In genomic region chr11:132119573-132119972, GRCh38 we compare ENCODE assay signal across 26 cellular contexts.
"Had no signal": no experiment of that assay in that cellular context is flagged by ENCODE, and none has a peak within 500 bp of the region (broad histone marks: within the 10 kb centered on the region; RNA-seq: fewer than 3 reads in every experiment).

No MANE protein-coding gene starts in this region.

- DNase-seq: activated CD4-positive, alpha-beta T cell treated with anti-CD3 and anti-CD28 coated beads for 48 hours; activated CD4-positive, alpha-beta T cell treated with anti-CD3 and anti-CD28 coated beads, Interleukin-2, amount 50 U/mL, for 4 hours; activated CD4-positive, CD25-positive, alpha-beta regulatory T cell treated with anti-CD3 and anti-CD28 coated beads, Interleukin-2, amount 50 U/mL, for 72 hours; activated CD8-positive, alpha-beta memory T cell treated with anti-CD3 and anti-CD28 coated beads, Interleukin-2, amount 50 U/mL, for 48 hours; activated CD8-positive, alpha-beta T cell treated with anti-CD3 and anti-CD28 coated beads, Interleukin-2, amount 10 ng/mL, durations not matched to agents 7 days and 5 days; activated effector memory CD4-positive, alpha-beta T cell treated with Interleukin-2 at 50 U/mL for 16 hours; activated naive CD4-positive, alpha-beta T cell; activated T-cell treated with anti-CD3 and anti-CD28 coated beads, Interleukin-2, amount 50 U/mL, for 1 hour; aorta; central memory CD4-positive, alpha-beta T cell; NCI-H1105; NCI-H1694; NCI-H2029; NCI-H2107; NCI-H446 treated with DMSO at 0.1 percent for 48 hours; NCI-H524 treated with DMSO at 0.1 percent for 48 hours; NCI-H774; PC-3; SIG-M5; T-helper 17 cell; T-helper 9 cell had no signal

- H3K27ac Mint-ChIP-seq: activated CD8-positive, alpha-beta T cell treated with anti-CD3 and anti-CD28 coated beads, Interleukin-2, amount 10 ng/mL, durations not matched to agents 7 days and 5 days; activated naive CD4-positive, alpha-beta T cell treated with anti-CD3 and anti-CD28 coated beads, Interleukin-2, amount 50 U/mL, for 24 hours; activated T-helper 1 cell treated with anti-CD3 and anti-CD28 coated beads, Interleukin-12 subunit alpha, Interleukin-12 subunit beta, Interleukin-2, Interleukin-4 antibody, amounts not matched to agents 30 ng/mL and 10 ng/mL and 1 ng/mL, durations not matched to agents 14 hours and 24 hours and 36 hours; T-helper 17 cell; WTC11 had no signal

- H3K4me1 ChIP-seq: breast epithelium had no signal

- H3K4me1 Mint-ChIP-seq: activated naive CD4-positive, alpha-beta T cell treated with anti-CD3 and anti-CD28 coated beads, Interleukin-2, amount 50 U/mL, for 24 hours; T-helper 17 cell had no signal

- H3K36me3 Mint-ChIP-seq: activated naive CD4-positive, alpha-beta T cell treated with anti-CD3 and anti-CD28 coated beads, Interleukin-2, amount 50 U/mL, for 24 hours; WTC11 had no signal

- H3K4me3 ChIP-seq: breast epithelium had no signal

- H3K4me3 Mint-ChIP-seq: activated CD8-positive, alpha-beta T cell treated with anti-CD3 and anti-CD28 coated beads, Interleukin-2, amount 10 ng/mL, durations not matched to agents 7 days and 5 days; activated naive CD4-positive, alpha-beta T cell treated with anti-CD3 and anti-CD28 coated beads, Interleukin-2, amount 50 U/mL, for 24 hours; activated T-helper 1 cell treated with anti-CD3 and anti-CD28 coated beads, Interleukin-12 subunit alpha, Interleukin-12 subunit beta, Interleukin-2, Interleukin-4 antibody, amounts not matched to agents 30 ng/mL and 10 ng/mL and 1 ng/mL, durations not matched to agents 14 hours and 24 hours and 36 hours; T-helper 17 cell; WTC11 had no signal

- H3K36me3 ChIP-seq: breast epithelium had no signal

- H3K27me3 ChIP-seq: breast epithelium had no signal

- H3K9me3 ChIP-seq: breast epithelium had no signal

- H3K9me3 Mint-ChIP-seq: activated naive CD4-positive, alpha-beta T cell treated with anti-CD3 and anti-CD28 coated beads, Interleukin-2, amount 50 U/mL, for 24 hours; activated T-helper 1 cell treated with anti-CD3 and anti-CD28 coated beads, Interleukin-12 subunit alpha, Interleukin-12 subunit beta, Interleukin-2, Interleukin-4 antibody, amounts not matched to agents 30 ng/mL and 10 ng/mL and 1 ng/mL, durations not matched to agents 14 hours and 24 hours and 36 hours; WTC11 had no signal

- H3K27ac ChIP-seq: breast epithelium, KMS-11 had no signal
